Comparison of ENCODE assay signal across 6 cellular contexts in genomic region chr6:159663368-159663889, GRCh38. TPM values are rescaled to one million over a fixed set of nuclear protein-coding genes. Genes with fewer than 3 reads are reported as not detected.
A peak's percentile ranks its signal among the peaks of the same experiment; 100 is the strongest.
DNase-seq lines count a peak whose midpoint lies in the region; ATAC-seq, FAIRE-seq and TF ChIP-seq lines count a peak whose summit lies in the region.
"Not testable (repeated sequence)": the region's sequence is repeated elsewhere in the genome, so short reads cannot be mapped to it uniquely, and the experiment has no call there.

No MANE protein-coding gene starts in this region.

- not testable (repeated sequence) for TF ChIP-seq CTCF in K562 (IDR thresholded peaks at IDR 0.05 in 2 of 3, conservative IDR thresholded peaks at IDR 0.05 in 1 of 3; ENCODE audit: insufficient read depth in 2 of 3, low read depth in 1 of 3, low read length in 3 of 3); kidney (IDR thresholded peaks at IDR 0.05; ENCODE audit: borderline replicate concordance, extremely low read depth, insufficient read depth); pancreas (IDR thresholded peaks at IDR 0.05)

- not testable (repeated sequence) for DNase-seq in RCC 7860 (ENCODE audit: low spot score); K562 (ENCODE audit: extremely low read depth in 1 of 4, low spot score in 3 of 4); kidney; pancreas

- not testable (repeated sequence) for H3K9me3 ChIP-seq in K562 (replicated peaks; ENCODE audit: control insufficient read depth, insufficient read depth, low read depth, low read length); kidney (ENCODE audit: control insufficient read depth in 1 of 2, low read length in 2 of 2); pancreas

- not testable (repeated sequence) for H3K9ac ChIP-seq in K562 (ENCODE audit: insufficient read depth in 1 of 2, low read depth in 2 of 2, low read length in 2 of 2); kidney (ENCODE audit: low read length in 2 of 2)

- not testable (repeated sequence) for H4K20me1 ChIP-seq in K562 (replicated peaks; ENCODE audit: control insufficient read depth, insufficient read depth, low read length)

- not testable (repeated sequence) for H3K4me1 ChIP-seq in K562 (replicated peaks in 1 of 2; ENCODE audit: control insufficient read depth in 2 of 2, insufficient read depth in 2 of 2, low read length in 2 of 2); kidney (ENCODE audit: control insufficient read depth in 1 of 2, insufficient read depth in 1 of 2, low read depth in 1 of 2, low read length in 2 of 2); pancreas

- H3K79me2 ChIP-seq in K562 (ENCODE audit: control insufficient read depth, insufficient read depth, low read length): not testable (repeated sequence)

- 67% methylated on average over 1 of the region's 1 CpG for WGBS in K562 (ENCODE audit: insufficient coverage, low coverage, missing lambda C conversion rate)
- WGBS in pancreas, 2 donors: 94 to 97% methylated on average over 1 of the region's 1 CpG

- not testable (repeated sequence) for H3K4me3 ChIP-seq in K562; kidney (ENCODE audit: low read length in 2 of 2); pancreas

- not testable (repeated sequence) for TF ChIP-seq POLR2A in K562 (conservative IDR thresholded peaks at IDR 0.05)

- in situ Hi-C loops in K562 (cut with MboI): not testable (repeated sequence)

- not testable (repeated sequence) for TF ChIP-seq EP300 in K562 (IDR thresholded peaks at IDR 0.05; ENCODE audit: low read length)

- H3K9me1 ChIP-seq in K562 (ENCODE audit: control insufficient read depth, insufficient read depth, low read length): not testable (repeated sequence)

- not testable (repeated sequence) for BruUV-seq in K562 (replicated peaks; lab: Mats Ljungman, UMichigan)

- intact Hi-C loops in K562 (cut with micrococcal nuclease); kidney (cut with DNase I); pancreas (cut with DNase I): not testable (repeated sequence)

- FAIRE-seq in A204.1 (lab: Jason Lieb, UNC) (peak; percentile 89), RCC 7860 (lab: Jason Lieb, UNC) (peak; percentile 49), endometrium (lab: Jason Lieb, UNC) (peak; percentile 91), kidney (lab: Jason Lieb, UNC) (peak; percentile 35), pancreas (lab: Jason Lieb, UNC) (peak; percentile 65)
- FAIRE-seq in K562 (lab: Jason Lieb, UNC): not testable (repeated sequence)

- H3K27me3 ChIP-seq in K562 (ENCODE audit: control insufficient read depth in 2 of 2, insufficient read depth in 2 of 2, low read length in 2 of 2); pancreas: not testable (repeated sequence)

- TF ChIP-seq RAD21 in K562 (CRISPR knock-in tag; conservative IDR thresholded peaks at IDR 0.05 in 1 of 2, IDR thresholded peaks at IDR 0.05 in 1 of 2): not testable (repeated sequence)

- H3K4me2 ChIP-seq in K562 (ENCODE audit: insufficient read depth, low read length): not testable (repeated sequence)

- not testable (repeated sequence) for H2AFZ ChIP-seq in K562 (ENCODE audit: low read depth, low read length)

- H3K36me3 ChIP-seq in K562 (ENCODE audit: control insufficient read depth, insufficient read depth, low read length); kidney (ENCODE audit: control insufficient read depth in 1 of 2, insufficient read depth in 2 of 2, low read length in 2 of 2); pancreas: not testable (repeated sequence)

- CTCF ChIA-PET in K562 (lab: Yijun Ruan, JAX; ENCODE audit: low intra/inter-chr PET ratio): not testable (repeated sequence)

- POLR2A ChIA-PET in K562 (lab: Yijun Ruan, JAX): interaction anchor here (1.0 kb wide), 1 partner anchor 19 kb away, joined by 3 read pairs; no protein-coding TSS in a partner anchor

- H3K27ac ChIP-seq in K562 (ENCODE audit: extremely low read depth, low read depth, low read length); kidney (ENCODE audit: low read depth in 2 of 2, low read length in 2 of 2); pancreas: not testable (repeated sequence)

- ATAC-seq in K562, pancreas: not testable (repeated sequence)

TF ChIP-seq in K562, 482 proteins besides CTCF, POLR2A, EP300 and RAD21:
- TF ChIP-seq ATF3 (IDR thresholded peaks at IDR 0.05) (peak; percentile 43; the same call in 1 of the 2 replicates), CEBPB (tag; IDR thresholded peaks at IDR 0.05) (peak; percentile 66; the same call in 1 of the 2 replicates), CEBPG (tag; conservative IDR thresholded peaks at IDR 0.05 in 1 of 2, IDR thresholded peaks at IDR 0.05 in 1 of 2) (peak; percentile 67 to 94)
- not testable (repeated sequence) for TF ChIP-seq ATF3 (CRISPR knock-in tag; conservative IDR thresholded peaks at IDR 0.05); CEBPG (CRISPR knock-in tag; IDR thresholded peaks at IDR 0.05)

RNA-seq across cellular contexts. Expression of gene SOD2, which starts 29.6 kb away (rescaled TPM):
- 40.8 and 47.2 TPM in 2 replicates for total RNA-seq in K562 (2011; cell fraction: chromatin; rRNA removed; ENCODE audit: low replicate concordance)
- total RNA-seq in K562 (2011; cell fraction: nucleolus; rRNA removed): 16.8 and 23.3 TPM in 2 replicates
- 28.5 and 41.5 TPM in 2 replicates for total RNA-seq in K562 (2011; cell fraction: nucleoplasm; rRNA removed)
- total RNA-seq in K562 (2014; rRNA removed) (87.0 and 95.0 TPM in 2 replicates), K562 (2014; rRNA removed; fragmentation: Illumina TruSeq; extraction: Trizol) (120 and 127 TPM in 2 replicates), K562 (2015; rRNA removed; fragmentation: Illumina TruSeq; extraction: Trizol) (113 and 115 TPM in 2 replicates), K562 (2021) (140 and 147 TPM in 2 replicates), kidney (1,836 TPM), pancreas (100 to 1,000 TPM; 155 to 792 (median 241) TPM)
- polyA plus RNA-seq in K562 (2011; rRNA removed) (95.8 and 116 TPM in 2 replicates), K562 (2014; fragmentation: Illumina TruSeq; extraction: Trizol) (113 and 115 TPM in 2 replicates), K562 (2014; fragmentation: Nextera tagmentation; extraction: Ambion mirVana) (10 to 100 TPM; 39.8 to 58.3 TPM), K562 (2014; rRNA removed) (86.6 and 111 TPM in 2 replicates), kidney (ENCODE audit: insufficient read depth, low read depth, low replicate concordance) (204 TPM), pancreas (100 to 1,000 TPM in 1 of 2 donors, 10 to 100 TPM in 1; 97.7 to 162 TPM)
- polyA plus RNA-seq in K562 (2011; cell fraction: cytosol; rRNA removed): 66.2 and 79.3 TPM in 2 replicates
- 22.1 and 31.7 TPM in 2 replicates for polyA plus RNA-seq in K562 (2011; cell fraction: nucleus; rRNA removed)
- polyA plus RNA-seq in K562 (2012): 90.1 and 109 TPM in 2 replicates
- polyA minus RNA-seq in K562 (2011; rRNA and poly(A)+ RNA removed): 123 and 131 TPM in 2 replicates
- 56.7 and 65.4 TPM in 2 replicates for polyA minus RNA-seq in K562 (2011; cell fraction: cytosol; rRNA and poly(A)+ RNA removed)
- polyA minus RNA-seq in K562 (2011; cell fraction: nucleus; rRNA and poly(A)+ RNA removed): 17.0 and 33.3 TPM in 2 replicates
